Comparison of ENCODE assay signal across 10 cellular contexts in genomic region chr16:46796764-46797269, GRCh38.
"Had no signal": no experiment of that assay in that cellular context is flagged by ENCODE, and none has a peak within 500 bp of the region (broad histone marks: within the 10 kb centered on the region; RNA-seq: fewer than 3 reads in every experiment).

No MANE protein-coding gene starts in this region.

- H3K4me2 ChIP-seq: GM23338 had no signal

- FAIRE-seq: H1, H54, HTR-8/SVneo, K562 had no signal

- DNase-seq: H9, HCEC 1CT, HFFc6, IMR-90, KG1 had no signal

- ATAC-seq: GM23338, K562 had no signal

- H3K4me3 ChIP-seq: GM23338, K562 had no signal
